31 cellular contexts compared by ENCODE assay signal in the genomic region with DNA sequence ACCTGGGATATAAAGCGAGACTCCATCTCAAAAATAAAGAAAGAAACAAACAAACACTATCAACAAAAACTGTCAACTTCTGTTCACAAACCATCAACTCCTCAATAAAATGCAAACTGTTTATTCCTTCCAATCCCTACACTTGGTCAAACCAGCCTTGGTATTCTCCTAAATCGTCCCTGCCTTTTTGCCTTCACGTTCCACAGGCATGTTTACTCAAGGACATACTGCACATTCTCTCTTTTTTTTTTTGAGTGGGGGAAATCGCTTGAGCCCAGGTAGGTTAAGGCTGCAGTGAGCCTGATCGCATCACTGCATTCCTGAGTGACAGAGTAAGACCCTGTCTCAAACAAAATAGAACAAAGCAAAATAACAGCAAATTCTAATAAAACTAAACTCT. TPM values are rescaled to one million over a fixed set of nuclear protein-coding genes. Genes with fewer than 3 reads are reported as not detected.
DNase-seq lines count a peak whose midpoint lies in the region; ATAC-seq and TF ChIP-seq lines count a peak whose summit lies in the region.
"Had no signal": no experiment of that assay in that cellular context is flagged by ENCODE, and none has a peak within 500 bp of the region (broad histone marks: within the 10 kb centered on the region; RNA-seq: fewer than 3 reads in every experiment).

No MANE protein-coding gene starts in this region.

- H3K27me3 Mint-ChIP-seq in endothelial cell (ENCODE audit: unreplicated experiment) (no peaks in the 10 kb centered on the region), mesothelial cell of epicardium (ENCODE audit: low read depth) (no peaks in the 10 kb centered on the region)
- H3K27me3 Mint-ChIP-seq: activated T-cell treated with anti-CD3 and anti-CD28 coated beads, Interleukin-2, amount 50 U/mL, for 24 hours; brain; CD4-positive, alpha-beta T cell; stimulated activated naive CD8-positive, alpha-beta T cell treated with anti-CD3 and anti-CD28 coated beads, Interleukin-15, amount 100 ng/mL, for 72 hours had no signal

- no peaks in the 10 kb centered on the region for H3K9me3 ChIP-seq in RWPE2 (ENCODE audit: severe bottlenecking)
- no peaks in the 10 kb centered on the region for H3K9me3 ChIP-seq in Peyer's patch
- H3K9me3 ChIP-seq: HAP-1, MG63, SK-N-SH, tibial artery had no signal

- peaks cover 5% of the 10 kb centered on the region for H3K36me3 Mint-ChIP-seq in endothelial cell (ENCODE audit: low read depth, unreplicated experiment)
- peaks cover 34% of the 10 kb centered on the region for H3K36me3 Mint-ChIP-seq in mesothelial cell of epicardium

- no peak overlapping the region for H3K4me3 Mint-ChIP-seq in endothelial cell (ENCODE audit: unreplicated experiment)
- H3K4me3 Mint-ChIP-seq in mesothelial cell of epicardium, result peak overlapping the region; percentile 3
- H3K4me3 Mint-ChIP-seq: activated T-cell treated with anti-CD3 and anti-CD28 coated beads, Interleukin-2, amount 50 U/mL, for 24 hours; brain; CD4-positive, alpha-beta T cell; stimulated activated naive CD8-positive, alpha-beta T cell treated with anti-CD3 and anti-CD28 coated beads, Interleukin-15, amount 100 ng/mL, for 72 hours; T-helper 1 cell treated with Interleukin-12 subunit alpha and Interleukin-12 subunit beta and Interleukin-4 antibody, amounts not matched to agents 30 μg/mL and 1 μg/mL, for 36 hours had no signal

- peak; percentile 45; the same call in 2 of the 3 replicates for ATAC-seq in RWPE2 (ENCODE audit: low read depth)
- no peak for ATAC-seq in HG03354 (IDR thresholded peaks at IDR 0.05; ENCODE audit: poor library complexity, severe bottlenecking, unreplicated experiment)
- ATAC-seq: stimulated activated naive CD8-positive, alpha-beta T cell treated with anti-CD3 and anti-CD28 coated beads, Interleukin-15, amount 100 ng/mL, for 72 hours had no signal

- H3K4me3 ChIP-seq in RWPE2 (ENCODE audit: severe bottlenecking) (no peak overlapping the region), Peyer's patch (no peak overlapping the region)
- H3K4me3 ChIP-seq: HAP-1, MG63, skin epidermis, tibial artery had no signal

- peaks cover 8% of the 10 kb centered on the region for H3K4me1 ChIP-seq in RWPE2 (ENCODE audit: insufficient read depth, poor library complexity, severe bottlenecking)
- no peaks in the 10 kb centered on the region for H3K4me1 ChIP-seq in Peyer's patch
- H3K4me1 ChIP-seq: HAP-1 had no signal

- DNase-seq in RWPE2 (ENCODE audit: low spot score) (no peak), endothelial cell (ENCODE audit: low spot score) (no peak), mesothelial cell of epicardium (ENCODE audit: low spot score in 2 of 2, unreplicated experiment in 2 of 2) (no peak), Peyer's patch (no peak), GOT3 (lab: John Stamatoyannopoulos, UW) (no peak)
- no peak for DNase-seq in activated naive CD4-positive, alpha-beta T cell treated with Interleukin-2 at 50 U/mL for 16 hours
- DNase-seq: activated CD4-positive, alpha-beta T cell treated with anti-CD3 and anti-CD28 coated beads for 48 hours; activated CD8-positive, alpha-beta memory T cell treated with anti-CD3 and anti-CD28 coated beads for 24 hours; activated T-cell treated with anti-CD3 and anti-CD28 coated beads, Interleukin-2, amount 50 U/mL, for 24 hours; AML-193; CD4-positive, alpha-beta T cell; EL; erythroblast; KBM-7; kidney glomerular epithelial cell; MG63; NCI-H1105 treated with DMSO at 0.1 percent for 48 hours; NCI-H2081; NCI-H226; NCI-H748 treated with DMSO at 0.1 percent for 48 hours; SK-N-SH; stimulated activated CD4-positive, alpha-beta T cell treated with anti-CD3 and anti-CD28 coated beads, Interleukin-1b, Interleukin-23, amount 100 ng/mL, for 48 hours; stimulated activated CD8-positive, alpha-beta memory T cell treated with anti-CD3 and anti-CD28 coated beads, Interleukin-4, amount 100 ng/mL, for 48 hours; stimulated activated naive CD8-positive, alpha-beta T cell treated with anti-CD3 and anti-CD28 coated beads, Interleukin-15, amount 100 ng/mL, for 72 hours; tibial artery had no signal

- H3K27me3 ChIP-seq in RWPE2 (ENCODE audit: insufficient read depth, poor library complexity, severe bottlenecking), result no peaks in the 10 kb centered on the region
- no peaks in the 10 kb centered on the region for H3K27me3 ChIP-seq in Peyer's patch
- H3K27me3 ChIP-seq: MG63, tibial artery had no signal

- peaks cover 42% of the 10 kb centered on the region for H3K36me3 ChIP-seq in RWPE2 (ENCODE audit: low read depth)
- no peaks in the 10 kb centered on the region for H3K36me3 ChIP-seq in Peyer's patch

- H3K27ac ChIP-seq in 22Rv1 (peak overlapping the region; percentile 36), RWPE2 (ENCODE audit: poor library complexity, severe bottlenecking) (no peak overlapping the region), Peyer's patch (no peak overlapping the region)
- H3K27ac ChIP-seq: skin epidermis, tibial artery had no signal

- no peak for TF ChIP-seq CTCF in 22Rv1 (IDR thresholded peaks at IDR 0.05)
- no peak for TF ChIP-seq CTCF in RWPE2 (IDR thresholded peaks at IDR 0.05; ENCODE audit: poor library complexity, severe bottlenecking)
- no peak for TF ChIP-seq CTCF in endothelial cell (IDR thresholded peaks at IDR 0.05; ENCODE audit: unreplicated experiment)
- no peak for TF ChIP-seq CTCF in mesothelial cell of epicardium (IDR thresholded peaks at IDR 0.05; ENCODE audit: unreplicated experiment)
- TF ChIP-seq CTCF in Peyer's patch (IDR thresholded peaks at IDR 0.05), result no peak

- no peaks in the 10 kb centered on the region for H3K9me3 Mint-ChIP-seq in endothelial cell (ENCODE audit: unreplicated experiment)
- H3K9me3 Mint-ChIP-seq in mesothelial cell of epicardium, result no peaks in the 10 kb centered on the region
- H3K9me3 Mint-ChIP-seq: activated T-cell treated with anti-CD3 and anti-CD28 coated beads, Interleukin-2, amount 50 U/mL, for 24 hours; CD4-positive, alpha-beta T cell; stimulated activated naive CD8-positive, alpha-beta T cell treated with anti-CD3 and anti-CD28 coated beads, Interleukin-15, amount 100 ng/mL, for 72 hours; T-helper 1 cell treated with Interleukin-12 subunit alpha and Interleukin-12 subunit beta and Interleukin-4 antibody, amounts not matched to agents 30 μg/mL and 1 μg/mL, for 36 hours had no signal

- peaks cover 3% of the 10 kb centered on the region for H3K4me1 Mint-ChIP-seq in endothelial cell (ENCODE audit: unreplicated experiment)
- H3K4me1 Mint-ChIP-seq in mesothelial cell of epicardium, result peaks cover 16% of the 10 kb centered on the region
- H3K4me1 Mint-ChIP-seq: brain had no signal

- H3K27ac Mint-ChIP-seq in endothelial cell (ENCODE audit: unreplicated experiment) (peak overlapping the region; percentile 10), mesothelial cell of epicardium (peak overlapping the region; percentile 93)
- H3K27ac Mint-ChIP-seq: activated T-cell treated with anti-CD3 and anti-CD28 coated beads, Interleukin-2, amount 50 U/mL, for 24 hours; CD4-positive, alpha-beta T cell; stimulated activated naive CD8-positive, alpha-beta T cell treated with anti-CD3 and anti-CD28 coated beads, Interleukin-15, amount 100 ng/mL, for 72 hours; T-helper 1 cell treated with Interleukin-12 subunit alpha and Interleukin-12 subunit beta and Interleukin-4 antibody, amounts not matched to agents 30 μg/mL and 1 μg/mL, for 36 hours had no signal

- no peak for TF ChIP-seq POLR2A in Peyer's patch (IDR thresholded peaks at IDR 0.05)

RNA-seq across cellular contexts. Expression of gene UBAP2, which starts 13.0 kb away (rescaled TPM):
- 87.7 TPM for total RNA-seq in endothelial cell (ENCODE audit: unreplicated experiment)
- total RNA-seq in mesothelial cell of epicardium, result 51.5 to 56.4 TPM (median 52.2 TPM) in 3 replicates
- total RNA-seq in Peyer's patch, result 10 to 100 TPM; 13.1 to 41.3 (median 25.2) TPM
